Comparison of ENCODE assay signal across 8 cellular contexts in genomic region chr1:19661721-19662228, GRCh38. TPM values are rescaled to one million over a fixed set of nuclear protein-coding genes. Genes with fewer than 3 reads are reported as not detected.
DNase-seq lines count a peak whose midpoint lies in the region; ATAC-seq, FAIRE-seq and TF ChIP-seq lines count a peak whose summit lies in the region.

No MANE protein-coding gene starts in this region.

- in situ Hi-C loops in astrocyte of the cerebellum (cut with HindIII; ENCODE audit: low sequenced_read_pairs), result no loop called here
- in situ Hi-C loops in HepG2 (cut with HindIII; ENCODE audit: extremely low pct_ligation_motif_present, low pct_unique_long_range_greater_than_20kb), result loop anchor here (5.0 kb wide), 1 partner anchor 41 kb away; no protein-coding TSS in a partner anchor

- DNase-seq in AG04450 (ENCODE audit: low read depth, low spot score) (no peak), GM10248 (ENCODE audit: extremely low spot score) (no peak), NCI-H82 treated with DMSO at 0.1 percent for 48 hours (lab: John Stamatoyannopoulos, UW; ENCODE audit: unreplicated experiment) (peak; percentile 21), astrocyte of the cerebellum (ENCODE audit: low read depth) (peak; percentile 49), HepG2 (ENCODE audit: low spot score) (no peak), NCI-H526 treated with DMSO at 0.1 percent for 48 hours (lab: John Stamatoyannopoulos, UW) (no peak), H4 (ENCODE audit: low spot score) (no peak)

- POLR2A ChIA-PET in AG04450 (lab: Yijun Ruan, JAX) (interaction anchor here (0.6 to 2.7 kb wide), 4 partner anchors 43 to 263 kb away, joined by 3 to 8 read pairs (median 6); no protein-coding TSS in a partner anchor), GM10248 (lab: Yijun Ruan, JAX) (no interaction called here), HepG2 (lab: Yijun Ruan, JAX) (no interaction called here)

- no peak overlapping the region for H3K9ac ChIP-seq in HepG2 (ENCODE audit: insufficient read depth, low read depth, low read length)

- no peak overlapping the region for H3K4me3 ChIP-seq in AG04450 (ENCODE audit: low read depth, low read length)
- H3K4me3 ChIP-seq in astrocyte of the cerebellum (ENCODE audit: low read depth, low read length), result no peak overlapping the region
- no peak overlapping the region for H3K4me3 ChIP-seq in HepG2 (replicated peaks in 1 of 3; ENCODE audit: insufficient read depth in 1 of 3, low read depth in 2 of 3, low read length in 3 of 3)

- H3K27me3 ChIP-seq in AG04450 (ENCODE audit: control insufficient read depth, insufficient read depth, low read length), result peaks cover 38% of the 10 kb centered on the region
- H3K27me3 ChIP-seq in HepG2 (ENCODE audit: control insufficient read depth in 1 of 2, insufficient read depth in 2 of 2, low read length in 2 of 2), result peaks cover 8 to 32% of the 10 kb centered on the region in 2 experiments; a peak in 4 of 5 replicates

- TF ChIP-seq CTCF in AG04450 (IDR thresholded peaks at IDR 0.05; ENCODE audit: low read depth, low read length) (peak; percentile 72), GM10248 (IDR thresholded peaks at IDR 0.05; ENCODE audit: control extremely low read depth, extremely low read depth, low read depth, missing control alignments) (peak; percentile 58), astrocyte of the cerebellum (IDR thresholded peaks at IDR 0.05; ENCODE audit: low read depth, low read length, missing control alignments) (peak; percentile 57), HepG2 (CRISPR knock-in tag; IDR thresholded peaks at IDR 0.05) (peak; percentile 61)

- H3K79me2 ChIP-seq in HepG2 (ENCODE audit: insufficient read depth, low read length), result no peaks in the 10 kb centered on the region

- CTCF ChIA-PET in AG04450 (lab: Charles Lee) (interaction anchor here (0.6 to 6.3 kb wide), 44 partner anchors 8 to 700 kb away, joined by 3 to 142 read pairs (median 4); no protein-coding TSS in a partner anchor), GM10248 (lab: Yijun Ruan, JAX) (interaction anchor here (0.8 to 5.8 kb wide), 45 partner anchors 9 to 1064 kb away, joined by 3 to 114 read pairs (median 6); partner anchors contain the start of gene NBL1), HepG2 (lab: Yijun Ruan, JAX; ENCODE audit: low intra/inter-chr PET ratio, low total read pairs) (interaction anchor here (1.1 to 2.1 kb wide), 2 partner anchors 43 to 154 kb away, joined by 3 to 9 read pairs; partner anchors contain the start of gene RNF186)

- peak; percentile 48 for FAIRE-seq in HepG2 (lab: Jason Lieb, UNC)

- BruUV-seq in HepG2 (replicated peaks; lab: Mats Ljungman, UMichigan), result no TSS peak

- 6% methylated on average over 9 of the region's 9 CpGs for WGBS in HepG2 (ENCODE audit: low lambda C conversion rate)

- ATAC-seq in HepG2 (no peak), GM18867 (IDR thresholded peaks at IDR 0.05; ENCODE audit: unreplicated experiment) (no peak)

- no peak overlapping the region for H3K4me2 ChIP-seq in HepG2 (ENCODE audit: low read depth, low read length)

- H3K4me1 ChIP-seq in HepG2 (ENCODE audit: insufficient read depth, low read length), result peaks cover 21% of the 10 kb centered on the region

- H2AFZ ChIP-seq in HepG2 (ENCODE audit: low read length), result no peak overlapping the region

- intact Hi-C loops in HepG2 (cut with micrococcal nuclease; ENCODE audit: unreplicated experiment), result no loop called here

- H3K9me3 ChIP-seq in AG04450 (ENCODE audit: control insufficient read depth, insufficient read depth, low read length) (peaks cover 3% of the 10 kb centered on the region; the same call in 1 of the 2 replicates), HepG2 (ENCODE audit: low read length) (no peaks in the 10 kb centered on the region)

- TF ChIP-seq POLR2A in HepG2 (IDR thresholded peaks at IDR 0.05; ENCODE audit: insufficient read depth in 1 of 2, low read depth in 2 of 2, low read length in 2 of 2), result no peak

- H3K27ac ChIP-seq in AG04450 (ENCODE audit: low read depth, low read length) (no peak overlapping the region), HepG2 (ENCODE audit: extremely low read length, insufficient read depth, low read length) (no peak overlapping the region)

- TF ChIP-seq EP300 in HepG2 (IDR thresholded peaks at IDR 0.05; ENCODE audit: low read depth in 2 of 2, low read length in 2 of 2) (no peak), HepG2 (CRISPR knock-in tag; IDR thresholded peaks at IDR 0.05; ENCODE audit: borderline replicate concordance) (no peak)

- peak; percentile 28; the same call in 1 of the 2 replicates for TF ChIP-seq RAD21 in HepG2 (CRISPR knock-in tag; IDR thresholded peaks at IDR 0.05)

- H3K36me3 ChIP-seq in HepG2 (replicated peaks in 1 of 2; ENCODE audit: control insufficient read depth in 1 of 2, insufficient read depth in 2 of 2, low read length in 2 of 2), result no peaks in the 10 kb centered on the region

- H4K20me1 ChIP-seq in HepG2 (ENCODE audit: insufficient read depth, low read length), result no peaks in the 10 kb centered on the region

TF ChIP-seq in HepG2, 621 proteins besides CTCF, POLR2A, EP300 and RAD21:
- peak; percentile 52 for TF ChIP-seq STAG1 (CRISPR knock-in tag; IDR thresholded peaks at IDR 0.05)
- TF ChIP-seq ZNF12 (CRISPR knock-in tag; IDR thresholded peaks at IDR 0.05), result no peak
- peak; percentile 83 for TF ChIP-seq ZNF121 (CRISPR knock-in tag; IDR thresholded peaks at IDR 0.05)
- peak; percentile 25; the same call in 1 of the 2 replicates for TF ChIP-seq SMC3 (IDR thresholded peaks at IDR 0.05; ENCODE audit: low read length)
- TF ChIP-seq ZNF362 (CRISPR knock-in tag; IDR thresholded peaks at IDR 0.05; ENCODE audit: borderline replicate concordance), result peak; percentile 90

RNA-seq across cellular contexts. Expression of gene HTR6, which starts 2.9 kb away (rescaled TPM):
- not detected in 2 replicates for polyA plus RNA-seq in AG04450 (2011; rRNA removed)
- polyA minus RNA-seq in AG04450 (2011; rRNA and poly(A)+ RNA removed), result not detected in 2 replicates
- 0.04 TPM in 1 of 2 replicates, not detected in the other for total RNA-seq in HepG2 (2016; rRNA removed; fragmentation: Illumina TruSeq; extraction: Trizol)
- total RNA-seq in HepG2 (2016; cell fraction: cytosol; rRNA removed; fragmentation: Illumina TruSeq; extraction: Trizol; ENCODE audit: low read depth), result not detected in 2 replicates
- not detected in 2 replicates for total RNA-seq in HepG2 (2016; cell fraction: insoluble cytoplasmic fraction; rRNA removed; fragmentation: Illumina TruSeq; extraction: Trizol)
- total RNA-seq in HepG2 (2016; cell fraction: membrane; rRNA removed; fragmentation: Illumina TruSeq; extraction: Trizol), result not detected in 2 replicates
- total RNA-seq in HepG2 (2016; cell fraction: nucleus; rRNA removed; fragmentation: Illumina TruSeq; extraction: Trizol), result not detected in 2 replicates
- polyA plus RNA-seq in HepG2 (2011; rRNA removed), result 0.05 TPM in 1 of 2 replicates, not detected in the other
- polyA plus RNA-seq in HepG2 (2011; cell fraction: cytosol; rRNA removed), result not detected in 2 replicates
- polyA plus RNA-seq in HepG2 (2011; cell fraction: nucleus; rRNA removed), result not detected in 2 replicates
- not detected in 2 replicates for polyA plus RNA-seq in HepG2 (2012)
- polyA plus RNA-seq in HepG2 (2016; cell fraction: cytosol; fragmentation: Illumina TruSeq; extraction: Trizol; ENCODE audit: low read depth), result not detected in 2 replicates
- polyA plus RNA-seq in HepG2 (2016; cell fraction: insoluble cytoplasmic fraction; fragmentation: Illumina TruSeq; extraction: Trizol; ENCODE audit: low read depth), result not detected in 2 replicates
- not detected in 2 replicates for polyA plus RNA-seq in HepG2 (2016; cell fraction: membrane; fragmentation: Illumina TruSeq; extraction: Trizol; ENCODE audit: low read depth)
- not detected in 2 replicates for polyA plus RNA-seq in HepG2 (2016; cell fraction: nucleus; fragmentation: Illumina TruSeq; extraction: Trizol; ENCODE audit: insufficient read depth, low read depth)
- not detected in 2 replicates for polyA minus RNA-seq in HepG2 (2011; rRNA and poly(A)+ RNA removed; ENCODE audit: low replicate concordance)
- polyA minus RNA-seq in HepG2 (2011; cell fraction: cytosol; rRNA and poly(A)+ RNA removed), result not detected in 2 replicates
- polyA minus RNA-seq in HepG2 (2011; cell fraction: nucleus; rRNA and poly(A)+ RNA removed), result not detected in 2 replicates
- total RNA-seq in H4 (2014; rRNA removed; shearing (Covaris generic)), result not detected in 2 replicates

RNA-seq across cellular contexts. Expression of gene NBL1, which starts 17.7 kb away (rescaled TPM):
- polyA plus RNA-seq in AG04450 (2011; rRNA removed) (151 and 234 TPM in 2 replicates), HepG2 (2011; rRNA removed) (13.8 and 17.5 TPM in 2 replicates)
- polyA minus RNA-seq in AG04450 (2011; rRNA and poly(A)+ RNA removed), result 159 and 216 TPM in 2 replicates
- total RNA-seq in HepG2 (2016; rRNA removed; fragmentation: Illumina TruSeq; extraction: Trizol), result 1.9 and 2.7 TPM in 2 replicates
- 2.8 and 4.1 TPM in 2 replicates for total RNA-seq in HepG2 (2016; cell fraction: cytosol; rRNA removed; fragmentation: Illumina TruSeq; extraction: Trizol; ENCODE audit: low read depth)
- total RNA-seq in HepG2 (2016; cell fraction: insoluble cytoplasmic fraction; rRNA removed; fragmentation: Illumina TruSeq; extraction: Trizol), result 2.8 and 3.1 TPM in 2 replicates
- total RNA-seq in HepG2 (2016; cell fraction: membrane; rRNA removed; fragmentation: Illumina TruSeq; extraction: Trizol), result 5.9 and 6.3 TPM in 2 replicates
- 2.3 and 3.4 TPM in 2 replicates for total RNA-seq in HepG2 (2016; cell fraction: nucleus; rRNA removed; fragmentation: Illumina TruSeq; extraction: Trizol)
- 6.0 and 10.2 TPM in 2 replicates for polyA plus RNA-seq in HepG2 (2011; cell fraction: cytosol; rRNA removed)
- 7.1 and 10.2 TPM in 2 replicates for polyA plus RNA-seq in HepG2 (2011; cell fraction: nucleus; rRNA removed)
- polyA plus RNA-seq in HepG2 (2012), result 3.2 TPM in 2 replicates
- polyA plus RNA-seq in HepG2 (2016; cell fraction: cytosol; fragmentation: Illumina TruSeq; extraction: Trizol; ENCODE audit: low read depth), result 4.3 and 4.8 TPM in 2 replicates
- 2.1 and 2.4 TPM in 2 replicates for polyA plus RNA-seq in HepG2 (2016; cell fraction: insoluble cytoplasmic fraction; fragmentation: Illumina TruSeq; extraction: Trizol; ENCODE audit: low read depth)
- 5.5 and 7.0 TPM in 2 replicates for polyA plus RNA-seq in HepG2 (2016; cell fraction: membrane; fragmentation: Illumina TruSeq; extraction: Trizol; ENCODE audit: low read depth)
- polyA plus RNA-seq in HepG2 (2016; cell fraction: nucleus; fragmentation: Illumina TruSeq; extraction: Trizol; ENCODE audit: insufficient read depth, low read depth), result 3.7 and 4.3 TPM in 2 replicates
- polyA minus RNA-seq in HepG2 (2011; rRNA and poly(A)+ RNA removed; ENCODE audit: low replicate concordance), result 26.9 and 216 TPM in 2 replicates
- polyA minus RNA-seq in HepG2 (2011; cell fraction: cytosol; rRNA and poly(A)+ RNA removed), result 3.2 and 4.0 TPM in 2 replicates
- polyA minus RNA-seq in HepG2 (2011; cell fraction: nucleus; rRNA and poly(A)+ RNA removed), result 1.1 and 1.4 TPM in 2 replicates
- total RNA-seq in H4 (2014; rRNA removed; shearing (Covaris generic)), result 34.2 and 53.1 TPM in 2 replicates

Comparison
In these comparisons a context has a peak if more than half of its experiments do, and no peak if none do; other contexts are left out.
1. DNase-seq: peak in NCI-H82 treated with DMSO at 0.1 percent for 48 hours (single experiment) and astrocyte of the cerebellum (single experiment); none in AG04450 (single experiment), GM10248 (single experiment), HepG2 (single experiment), NCI-H526 treated with DMSO at 0.1 percent for 48 hours (single experiment) and H4 (single experiment).
2. Peak in every context shown above with its lines, with median percentiles within 50 percentile points of each other: CTCF ChIP-seq.